18 cellular contexts compared by ENCODE assay signal in genomic region chr5:148842161-148842560, GRCh38. TPM values are rescaled to one million over a fixed set of nuclear protein-coding genes. Genes with fewer than 3 reads are reported as not detected.
DNase-seq lines count a peak whose midpoint lies in the region; ATAC-seq and TF ChIP-seq lines count a peak whose summit lies in the region.
"Had no signal": no experiment of that assay in that cellular context is flagged by ENCODE, and none has a peak within 500 bp of the region (broad histone marks: within the 10 kb centered on the region; RNA-seq: fewer than 3 reads in every experiment).

No MANE protein-coding gene starts in this region.

- H3K27me3 ChIP-seq in KMS-11 (ENCODE audit: insufficient read depth, low read depth) (no peaks in the 10 kb centered on the region), prostate gland (replicated peaks; ENCODE audit: insufficient read depth) (no peaks in the 10 kb centered on the region)

- peaks cover 95% of the 10 kb centered on the region for H3K4me1 ChIP-seq in KMS-11 (ENCODE audit: low read depth, poor library complexity, severe bottlenecking)
- H3K4me1 ChIP-seq in prostate gland (replicated peaks), result peaks cover 13% of the 10 kb centered on the region
- H3K4me1 ChIP-seq: SJCRH30 had no signal

- no peaks in the 10 kb centered on the region for H3K9me3 ChIP-seq in prostate gland
- H3K9me3 ChIP-seq: SJCRH30 had no signal

- peak overlapping the region; percentile 71 for H3K27ac Mint-ChIP-seq in central memory CD8-positive, alpha-beta T cell (ENCODE audit: low read depth)
- H3K27ac Mint-ChIP-seq: CD8-positive, alpha-beta T cell; GM23338 had no signal

- peaks cover 90% of the 10 kb centered on the region for H3K79me2 ChIP-seq in KMS-11 (ENCODE audit: insufficient read depth, low read depth)

- TF ChIP-seq CTCF in KMS-11 (conservative IDR thresholded peaks at IDR 0.05; ENCODE audit: low read depth, low read length) (no peak), prostate gland (IDR thresholded peaks at IDR 0.05) (no peak)

- intact Hi-C loops in Right ventricle myocardium superior (cut with DNase I) (no loop called here), Right ventricle myocardium inferior (cut with DNase I) (no loop called here), prostate gland (cut with DNase I) (no loop called here)

- H3K27ac ChIP-seq in KMS-11 (peak overlapping the region; percentile 99), prostate gland (peak overlapping the region; percentile 64 to 70)
- H3K27ac ChIP-seq: PC-9, RWPE1, SJCRH30 had no signal

- no peak overlapping the region; the same call in 1 of the 2 replicates for H3K9ac ChIP-seq in KMS-11

- no peaks in the 10 kb centered on the region for H3K36me3 ChIP-seq in KMS-11 (ENCODE audit: insufficient read depth)
- H3K36me3 ChIP-seq in prostate gland, result no peaks in the 10 kb centered on the region
- H3K36me3 ChIP-seq: SJCRH30 had no signal

- no peak for TF ChIP-seq POLR2A in prostate gland (IDR thresholded peaks at IDR 0.05)

- no peaks in the 10 kb centered on the region for H3K9me3 Mint-ChIP-seq in central memory CD8-positive, alpha-beta T cell
- H3K9me3 Mint-ChIP-seq: CD8-positive, alpha-beta T cell; GM23338 had no signal

- peak overlapping the region; percentile 13 for H3K4me3 Mint-ChIP-seq in central memory CD8-positive, alpha-beta T cell
- H3K4me3 Mint-ChIP-seq: CD8-positive, alpha-beta T cell; GM23338 had no signal

- ATAC-seq in Right ventricle myocardium superior (ENCODE audit: poor library complexity) (peak; percentile 40), Right ventricle myocardium inferior (no peak)
- no peak for ATAC-seq in central memory CD8-positive, alpha-beta T cell (replicated peaks; ENCODE audit: extremely low read depth, poor library complexity, severe bottlenecking)
- ATAC-seq: CD8-positive, alpha-beta T cell; GM23338 had no signal

- H3K4me2 ChIP-seq in KMS-11, result peak overlapping the region; percentile 94
- H3K4me2 ChIP-seq: GM23338 had no signal

- H3K4me3 ChIP-seq in KMS-11 (IDR thresholded peaks at IDR 0.05; ENCODE audit: insufficient read depth, low read depth, low read length) (no peak overlapping the region), prostate gland (no peak overlapping the region)
- H3K4me3 ChIP-seq: GM23338, PC-9, SJCRH30 had no signal

- WGBS in prostate gland, result 80% methylated on average over 2 of the region's 2 CpGs

- no peaks in the 10 kb centered on the region for H4K20me1 ChIP-seq in KMS-11 (ENCODE audit: insufficient read depth)

- H2AFZ ChIP-seq in KMS-11 (ENCODE audit: low read depth), result no peak overlapping the region
- H2AFZ ChIP-seq: GM23338, PC-9 had no signal

- H3K4me1 Mint-ChIP-seq in central memory CD8-positive, alpha-beta T cell, result peaks cover 82% of the 10 kb centered on the region
- H3K4me1 Mint-ChIP-seq: GM23338 had no signal

- H3K36me3 Mint-ChIP-seq in central memory CD8-positive, alpha-beta T cell (ENCODE audit: insufficient read depth), result peaks cover 10% of the 10 kb centered on the region

- no peaks in the 10 kb centered on the region for H3K27me3 Mint-ChIP-seq in central memory CD8-positive, alpha-beta T cell

- no peak for DNase-seq in Right ventricle myocardium superior
- DNase-seq in Right ventricle myocardium inferior (ENCODE audit: missing footprints), result no peak
- DNase-seq in central memory CD8-positive, alpha-beta T cell (ENCODE audit: low spot score in 2 of 2), result no peak
- DNase-seq in prostate gland (ENCODE audit: low spot score), result no peak
- no peak for DNase-seq in NCI-H748 (lab: John Stamatoyannopoulos, UW; ENCODE audit: unreplicated experiment)
- no peak for DNase-seq in NCI-H524 (lab: John Stamatoyannopoulos, UW)
- DNase-seq in NCI-H526 treated with DMSO at 0.1 percent for 48 hours (lab: John Stamatoyannopoulos, UW), result no peak
- DNase-seq: CD8-positive, alpha-beta T cell; DMS79; HCEC 1CT; NCI-H1105 treated with DMSO at 0.1 percent for 48 hours; NCI-H1694 treated with DMSO at 0.1 percent for 48 hours; NCI-H510A; PC-9; SJCRH30 had no signal

RNA-seq across cellular contexts. Expression of gene ADRB2, which starts 15.8 kb away (rescaled TPM):
- total RNA-seq in Right ventricle myocardium superior (5.6 TPM), Right ventricle myocardium inferior (5.5 TPM), prostate gland (10 to 100 TPM in 1 of 2 donors, 1 to 10 TPM in 1; 6.8 to 29.0 TPM)
